Comparison of ENCODE assay signal across 1 cellular context in genomic region chr17:75341784-75342183, GRCh38.
TF ChIP-seq lines count a peak whose summit lies in the region.

No MANE protein-coding gene starts in this region.

TF ChIP-seq in H1, 55 proteins besides CTCF, POLR2A, EP300 and RAD21:
- no peak for TF ChIP-seq RNF2 (IDR thresholded peaks at IDR 0.05; ENCODE audit: borderline replicate concordance, low read depth, low read length, missing control alignments, poor library complexity, severe bottlenecking)
- no peak for TF ChIP-seq BRCA1 (IDR thresholded peaks at IDR 0.05; ENCODE audit: low read depth, low read length)
- no peak for TF ChIP-seq KDM5A (IDR thresholded peaks at IDR 0.05; ENCODE audit: low read length)
- no peak for TF ChIP-seq KDM4A (IDR thresholded peaks at IDR 0.05; ENCODE audit: low read depth, low read length, severe bottlenecking)
- no peak for TF ChIP-seq SIN3A (conservative IDR thresholded peaks at IDR 0.05 in 1 of 2, IDR thresholded peaks at IDR 0.05 in 1 of 2; ENCODE audit: low read depth in 1 of 2, low read length in 2 of 2)
- no peak for TF ChIP-seq HDAC2 (IDR thresholded peaks at IDR 0.05; ENCODE audit: borderline replicate concordance in 1 of 2, low read depth in 2 of 2, low read length in 2 of 2)
- TF ChIP-seq ATF3 (IDR thresholded peaks at IDR 0.05; ENCODE audit: insufficient read depth, low read depth, low read length): no peak
- no peak for TF ChIP-seq CREB1 (IDR thresholded peaks at IDR 0.05)
- TF ChIP-seq EGR1 (IDR thresholded peaks at IDR 0.05; ENCODE audit: borderline replicate concordance, low read depth, low read length): no peak
- no peak for TF ChIP-seq SAP30 (IDR thresholded peaks at IDR 0.05; ENCODE audit: insufficient read depth, insufficient replicate concordance, low read length)
TF ChIP-seq in H1: peak in this region for 0.
